9 cellular contexts compared by ENCODE assay signal in the genomic region with DNA sequence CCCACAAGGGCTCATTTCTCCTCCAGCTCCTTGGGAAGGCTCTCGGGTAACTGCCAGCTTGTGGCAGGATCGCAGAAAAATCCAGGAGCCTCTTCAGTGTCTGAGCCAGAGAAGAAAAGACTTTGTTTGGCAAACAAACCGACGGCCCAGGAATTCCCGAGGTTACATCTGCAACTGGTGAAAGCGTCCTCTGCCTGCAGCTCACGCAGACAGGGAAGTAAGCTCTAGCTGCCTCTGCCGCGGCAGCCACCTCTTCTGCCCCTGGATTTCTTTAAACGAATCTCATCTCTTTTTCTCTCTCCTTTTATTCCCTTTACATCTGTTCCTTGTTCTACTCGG. TPM values are rescaled to one million over a fixed set of nuclear protein-coding genes. Genes with fewer than 3 reads are reported as not detected.
DNase-seq lines count a peak whose midpoint lies in the region; ATAC-seq and TF ChIP-seq lines count a peak whose summit lies in the region.
"Had no signal": no experiment of that assay in that cellular context is flagged by ENCODE, and none has a peak within 500 bp of the region (broad histone marks: within the 10 kb centered on the region; RNA-seq: fewer than 3 reads in every experiment).

No MANE protein-coding gene starts in this region.

- H3K79me2 ChIP-seq in fibroblast of lung (ENCODE audit: control insufficient read depth, insufficient read depth, low read length), result no peaks in the 10 kb centered on the region
- H3K79me2 ChIP-seq in parathyroid adenoma, result no peaks in the 10 kb centered on the region

- CTCF ChIA-PET in A673 (lab: Charles Lee) (no interaction called here), T-cell (lab: Charles Lee) (no interaction called here)

- H3K27ac Mint-ChIP-seq in T-cell, result no peak overlapping the region

- H3K4me3 Mint-ChIP-seq in T-cell, result peak overlapping the region; percentile 65 to 77 (median 66)

- no peaks in the 10 kb centered on the region for H3K36me3 Mint-ChIP-seq in T-cell

- peak overlapping the region; percentile 33 for H3K4me3 ChIP-seq in A673 (ENCODE audit: low read depth, low read length, poor library complexity, severe bottlenecking)
- H3K4me3 ChIP-seq in fibroblast of lung (replicated peaks in 1 of 4; ENCODE audit: control extremely low read depth in 1 of 4, insufficient read depth in 1 of 4, low read depth in 3 of 4, low read length in 4 of 4), result peak overlapping the region in 2 of 4 experiments; percentile 19 to 36
- H3K4me3 ChIP-seq in parathyroid adenoma (ENCODE audit: low read depth, low read length), result peak overlapping the region; percentile 19

- H3K36me3 ChIP-seq in A673 (ENCODE audit: insufficient read depth, low read length, poor library complexity, severe bottlenecking) (no peaks in the 10 kb centered on the region), fibroblast of lung (ENCODE audit: control insufficient read depth, insufficient read depth, low read length) (no peaks in the 10 kb centered on the region), parathyroid adenoma (ENCODE audit: control insufficient read depth, insufficient read depth, low read length) (no peaks in the 10 kb centered on the region)

- H3K4me2 ChIP-seq in fibroblast of lung (ENCODE audit: extremely low read depth, insufficient read depth, low read length) (peak overlapping the region; percentile 62), parathyroid adenoma (ENCODE audit: low read length) (peak overlapping the region; percentile 44)

- H3K27ac ChIP-seq in A673 (ENCODE audit: low read depth, low read length, poor library complexity, severe bottlenecking) (no peak overlapping the region), fibroblast of lung (ENCODE audit: insufficient read depth, low read length) (no peak overlapping the region), parathyroid adenoma (no peak overlapping the region)

- no peaks in the 10 kb centered on the region for H3K9me3 Mint-ChIP-seq in T-cell

- intact Hi-C loops in A673 (cut with micrococcal nuclease; ENCODE audit: unreplicated experiment), result no loop called here

- peaks cover 43% of the 10 kb centered on the region for H3K27me3 ChIP-seq in A673 (replicated peaks; ENCODE audit: insufficient read depth, low read depth, low read length, poor library complexity)
- peaks cover 8% of the 10 kb centered on the region for H3K27me3 ChIP-seq in fibroblast of lung (ENCODE audit: control insufficient read depth, insufficient read depth, low read length)
- H3K27me3 ChIP-seq in parathyroid adenoma (ENCODE audit: control insufficient read depth, insufficient read depth, low read length), result peaks cover 8% of the 10 kb centered on the region

- H3K27me3 Mint-ChIP-seq in T-cell, result peaks cover 55 to 78% of the 10 kb centered on the region in 2 donors

- no peak overlapping the region for H3K9ac ChIP-seq in fibroblast of lung (ENCODE audit: insufficient read depth, low read length)
- H3K9ac ChIP-seq in parathyroid adenoma, result no peak overlapping the region

- H4K20me1 ChIP-seq in fibroblast of lung (ENCODE audit: control insufficient read depth, extremely low read depth, insufficient read depth, low read length), result no peaks in the 10 kb centered on the region

- ATAC-seq in GM18502 (IDR thresholded peaks at IDR 0.05; ENCODE audit: poor library complexity, unreplicated experiment), result peak; percentile 42
- peak; percentile 23 for ATAC-seq in HG02981 (IDR thresholded peaks at IDR 0.05; ENCODE audit: unreplicated experiment)
- no peak for ATAC-seq in T-cell (replicated peaks in 1 of 4)
- ATAC-seq: HCT116 had no signal

- no TSS peak for BruUV-seq in A673 (replicated peaks; lab: Mats Ljungman, UMichigan)

- H3K4me1 Mint-ChIP-seq in T-cell, result peaks cover 12 to 19% (median 14%) of the 10 kb centered on the region in 3 donors

- H3K9me3 ChIP-seq in A673 (ENCODE audit: low read depth, low read length, poor library complexity, severe bottlenecking) (no peaks in the 10 kb centered on the region), fibroblast of lung (ENCODE audit: control insufficient read depth, insufficient read depth, low read depth, low read length) (no peaks in the 10 kb centered on the region), parathyroid adenoma (ENCODE audit: control insufficient read depth, low read length) (no peaks in the 10 kb centered on the region)

- peaks cover 8% of the 10 kb centered on the region for H3K4me1 ChIP-seq in A673 (ENCODE audit: insufficient read depth, low read length, poor library complexity, severe bottlenecking)
- H3K4me1 ChIP-seq in fibroblast of lung (ENCODE audit: control insufficient read depth, extremely low read depth, insufficient read depth, low read length), result no peaks in the 10 kb centered on the region
- no peaks in the 10 kb centered on the region for H3K4me1 ChIP-seq in parathyroid adenoma

- POLR2A ChIA-PET in A673 (lab: Charles Lee; ENCODE audit: low non-redundant PET), result no interaction called here
- POLR2A ChIA-PET in T-cell (lab: Charles Lee), result no interaction called here

- H2AFZ ChIP-seq in fibroblast of lung (ENCODE audit: low read length) (peak overlapping the region; percentile 9), parathyroid adenoma (peak overlapping the region; percentile 62)

- DNase-seq in A673 (ENCODE audit: low spot score) (peak; percentile 31), T-cell (no peak), fibroblast of lung (ENCODE audit: low read depth in 2 of 2) (peak; percentile 5 to 31), DMS153 treated with DMSO at 0.1 percent for 48 hours (lab: John Stamatoyannopoulos, UW; ENCODE audit: unreplicated experiment) (no peak), superior temporal gyrus (ENCODE audit: extremely low spot score) (no peak)

- TF ChIP-seq CTCF in A673 (conservative IDR thresholded peaks at IDR 0.05; ENCODE audit: low read depth, low read length) (no peak), fibroblast of lung (conservative IDR thresholded peaks at IDR 0.05 in 1 of 2, IDR thresholded peaks at IDR 0.05 in 1 of 2; ENCODE audit: low read depth in 1 of 2, low read length in 2 of 2) (no peak), parathyroid adenoma (IDR thresholded peaks at IDR 0.05) (no peak)

RNA-seq across cellular contexts. Expression of a gene that starts 0.3 kb away (rescaled TPM):
- total RNA-seq in A673 (2021) (0.33 and 0.58 TPM in 2 replicates), T-cell (under 1 TPM in 3 of 5 donors, not detected in 2; 0.09 to 0.44 (median 0.13) TPM), fibroblast of lung (under 0.01 TPM in 1 of 2 replicates, not detected in the other)
- not detected in 2 replicates for polyA plus RNA-seq in fibroblast of lung
- polyA plus RNA-seq in fibroblast of lung (2012), result not detected in 2 replicates
- polyA minus RNA-seq in fibroblast of lung (ENCODE audit: low replicate concordance), result not detected in 2 replicates

RNA-seq across cellular contexts. Expression of a gene that starts 58.9 kb away (rescaled TPM):
- total RNA-seq in A673 (2021) (116 and 117 TPM in 2 replicates), T-cell (10 to 100 TPM; 58.7 to 77.4 (median 62.7) TPM), fibroblast of lung (72.5 and 73.4 TPM in 2 replicates)
- polyA plus RNA-seq in fibroblast of lung, result 101 and 123 TPM in 2 replicates
- polyA plus RNA-seq in fibroblast of lung (2012), result 60.3 and 79.4 TPM in 2 replicates
- 42.0 and 55.7 TPM in 2 replicates for polyA minus RNA-seq in fibroblast of lung (ENCODE audit: low replicate concordance)

Comparison
In these comparisons a context has a peak if more than half of its experiments do, and no peak if none do; other contexts are left out.
1. DNase-seq: peak in A673 (single experiment) and fibroblast of lung (2 of 2); none in T-cell (0 of 34), DMS153 treated with DMSO at 0.1 percent for 48 hours (single experiment) and superior temporal gyrus (single experiment).
2. ATAC-seq: peak in GM18502 (single experiment) and HG02981 (single experiment); none in T-cell (0 of 4).